In genomic region chr3:95401693-95402092, GRCh38 we compare ENCODE assay signal across 21 cellular contexts.
DNase-seq lines count a peak whose midpoint lies in the region; ATAC-seq, FAIRE-seq and TF ChIP-seq lines count a peak whose summit lies in the region.
"Had no signal": no experiment of that assay in that cellular context is flagged by ENCODE, and none has a peak within 500 bp of the region (broad histone marks: within the 10 kb centered on the region; RNA-seq: fewer than 3 reads in every experiment).

No MANE protein-coding gene starts in this region.

- FAIRE-seq in GM12892 (lab: Jason Lieb, UNC), result peak; percentile 81
- FAIRE-seq: A549, GM12891 had no signal

- no peaks in the 10 kb centered on the region for H3K9me3 ChIP-seq in SU-DHL-6 (ENCODE audit: insufficient read depth, low read length)
- no peaks in the 10 kb centered on the region for H3K9me3 ChIP-seq in effector memory CD4-positive, alpha-beta T cell (ENCODE audit: control insufficient read depth, low read length)
- H3K9me3 ChIP-seq: A549; BE2C; BLaER1 treated with 17β-estradiol and CSF1 and Interleukin-3, amounts not matched to agents 10 nM and 100 nM had no signal

- DNase-seq in GM12892 (ENCODE audit: insufficient read length) (no peak), cerebellum (ENCODE audit: low spot score) (peak; percentile 3), cortex of kidney (lab: John Stamatoyannopoulos, UW) (no peak)
- DNase-seq in effector memory CD4-positive, alpha-beta T cell, result no peak
- DNase-seq: 8988T; ACHN; AML-193; BE2C; CD4-positive, alpha-beta T cell; CD8-positive, alpha-beta memory T cell; DMS53; DND-41; GDM1; H9 had no signal

- TF ChIP-seq CTCF in SU-DHL-6 (IDR thresholded peaks at IDR 0.05; ENCODE audit: insufficient read depth, low read length, poor library complexity, severe bottlenecking), result no peak

- TF ChIP-seq POLR2A in GM12892 (IDR thresholded peaks at IDR 0.05; ENCODE audit: low read depth, low read length), result no peak

- H3K4me2 ChIP-seq in SU-DHL-6 (ENCODE audit: low read depth, low read length, poor library complexity, severe bottlenecking), result no peak overlapping the region
- H3K4me2 ChIP-seq: A549; BLaER1 treated with 17β-estradiol and CSF1 and Interleukin-3, amounts not matched to agents 10 nM and 100 nM; GM23338 had no signal

- no peak for ATAC-seq in GM21528 (IDR thresholded peaks at IDR 0.05; ENCODE audit: low FRiP score, unreplicated experiment)
- ATAC-seq: A549, GM23338, HCT116 had no signal

- no peaks in the 10 kb centered on the region for H3K9me2 ChIP-seq in SU-DHL-6 (replicated peaks; ENCODE audit: insufficient read depth, low read length)

- H3K4me3 ChIP-seq in SU-DHL-6 (ENCODE audit: insufficient read depth, low read length, poor library complexity, severe bottlenecking), result no peak overlapping the region
- no peak overlapping the region for H3K4me3 ChIP-seq in effector memory CD4-positive, alpha-beta T cell (ENCODE audit: insufficient read depth, low read depth, low read length, poor library complexity, severe bottlenecking)
- H3K4me3 ChIP-seq: A549; BLaER1 treated with 17β-estradiol and CSF1 and Interleukin-3, amounts not matched to agents 10 nM and 100 nM; GM23338 had no signal

- H3K27me3 ChIP-seq in SU-DHL-6 (ENCODE audit: low read length), result no peaks in the 10 kb centered on the region
- H3K27me3 ChIP-seq in effector memory CD4-positive, alpha-beta T cell (replicated peaks; ENCODE audit: control insufficient read depth, insufficient read depth, low read length, poor library complexity, severe bottlenecking), result no peaks in the 10 kb centered on the region
- H3K27me3 ChIP-seq: BE2C; BLaER1 treated with 17β-estradiol and CSF1 and Interleukin-3, amounts not matched to agents 10 nM and 100 nM had no signal

- H3K4me1 ChIP-seq in effector memory CD4-positive, alpha-beta T cell (ENCODE audit: control insufficient read depth, insufficient read depth, low read length, poor library complexity, severe bottlenecking), result no peaks in the 10 kb centered on the region
- H3K4me1 ChIP-seq: A549; BE2C; BLaER1 treated with 17β-estradiol and CSF1 and Interleukin-3, amounts not matched to agents 10 nM and 100 nM had no signal

- no peaks in the 10 kb centered on the region for H3K79me2 ChIP-seq in SU-DHL-6 (ENCODE audit: insufficient read depth, low read length)

- H3K27ac ChIP-seq in SU-DHL-6 (ENCODE audit: low read depth, low read length), result no peak overlapping the region
- no peak overlapping the region for H3K27ac ChIP-seq in effector memory CD4-positive, alpha-beta T cell (ENCODE audit: insufficient read depth, low read length, poor library complexity, severe bottlenecking)
- H3K27ac ChIP-seq: A549; BLaER1 treated with 17β-estradiol and CSF1 and Interleukin-3, amounts not matched to agents 10 nM and 100 nM had no signal

- no peaks in the 10 kb centered on the region for H3K36me3 ChIP-seq in SU-DHL-6 (ENCODE audit: low read length)
- H3K36me3 ChIP-seq in effector memory CD4-positive, alpha-beta T cell (ENCODE audit: control insufficient read depth, insufficient read depth, low read length), result no peaks in the 10 kb centered on the region
- H3K36me3 ChIP-seq: BE2C; BLaER1 treated with 17β-estradiol and CSF1 and Interleukin-3, amounts not matched to agents 10 nM and 100 nM had no signal

- no peak overlapping the region for H3K9ac ChIP-seq in SU-DHL-6 (ENCODE audit: low read length)
- H3K9ac ChIP-seq: BLaER1 treated with 17β-estradiol and CSF1 and Interleukin-3, amounts not matched to agents 10 nM and 100 nM had no signal

- H4K20me1 ChIP-seq in SU-DHL-6 (ENCODE audit: low read depth, low read length), result no peaks in the 10 kb centered on the region
- H4K20me1 ChIP-seq: BLaER1 treated with 17β-estradiol and CSF1 and Interleukin-3, amounts not matched to agents 10 nM and 100 nM had no signal

- no peaks in the 10 kb centered on the region for H3F3A ChIP-seq in SU-DHL-6 (ENCODE audit: insufficient read depth)

- H2AFZ ChIP-seq in SU-DHL-6 (ENCODE audit: low read depth, low read length, severe bottlenecking), result peak overlapping the region; percentile 19
- H2AFZ ChIP-seq: GM23338 had no signal
